ENCODE assay signal across 8 cellular contexts in the genomic region with DNA sequence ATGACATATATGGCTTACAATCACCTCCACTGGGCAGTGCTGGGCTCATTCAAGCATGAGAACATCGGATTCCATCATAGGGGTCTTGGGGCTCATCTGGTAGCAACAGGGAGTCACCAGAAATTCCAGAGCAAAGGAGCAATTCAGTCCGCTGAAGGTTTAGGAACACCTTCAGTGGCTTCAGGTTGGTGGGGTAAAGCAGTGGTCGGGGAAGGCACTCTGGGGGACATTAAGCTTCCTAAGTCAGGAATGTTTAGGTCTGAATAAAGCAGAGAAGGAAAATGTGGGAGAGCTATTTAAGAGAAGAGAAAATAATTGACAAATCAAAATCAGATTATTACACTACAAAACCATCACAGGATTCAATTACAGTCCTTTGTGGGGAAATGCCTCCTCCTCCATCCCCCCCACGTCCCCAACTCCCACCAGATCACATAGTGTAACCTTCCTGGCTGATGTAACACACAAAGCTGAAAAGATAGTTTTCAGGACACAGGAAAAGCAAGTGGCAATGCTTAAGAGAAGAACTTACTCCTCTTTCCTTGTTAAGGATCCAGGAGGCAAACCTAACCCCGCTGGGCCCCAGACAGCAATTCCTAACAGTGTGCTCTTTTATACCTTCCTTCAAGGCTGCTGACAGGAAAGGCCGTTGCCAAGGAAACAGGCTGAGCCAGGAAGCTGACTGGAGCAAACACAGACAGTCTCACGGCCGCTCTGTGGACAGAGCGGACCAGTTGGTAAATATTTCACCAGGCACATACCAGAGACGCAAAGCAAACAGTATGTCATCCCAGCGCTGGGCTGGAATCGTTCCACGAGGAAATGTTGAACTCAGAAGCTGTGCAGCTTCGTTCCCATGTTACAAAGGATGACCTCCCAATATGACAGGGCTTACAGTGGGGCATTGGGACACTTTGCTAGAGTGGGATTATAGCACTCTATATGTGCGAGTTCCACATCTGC. TPM values are rescaled to one million over a fixed set of nuclear protein-coding genes. Genes with fewer than 3 reads are reported as not detected.
DNase-seq lines count a peak whose midpoint lies in the region; ATAC-seq and TF ChIP-seq lines count a peak whose summit lies in the region.

No MANE protein-coding gene starts in this region.

- TF ChIP-seq CTCF in BJ (IDR thresholded peaks at IDR 0.05; ENCODE audit: insufficient read depth, low read depth, low read length) (no peak), RWPE2 (IDR thresholded peaks at IDR 0.05; ENCODE audit: poor library complexity, severe bottlenecking) (no peak), mucosa of descending colon (IDR thresholded peaks at IDR 0.05) (no peak)

- H3K27me3 ChIP-seq in BJ (ENCODE audit: control insufficient read depth, insufficient read depth, low read length): no peaks in the 10 kb centered on the region
- H3K27me3 ChIP-seq in RWPE2 (ENCODE audit: insufficient read depth, poor library complexity, severe bottlenecking): no peaks in the 10 kb centered on the region
- H3K27me3 ChIP-seq in esophagus (ENCODE audit: control insufficient read depth in 1 of 2, insufficient read depth in 2 of 2, low read length in 2 of 2): no peaks in the 10 kb centered on the region

- peak; percentile 60 for ATAC-seq in HG02981 (IDR thresholded peaks at IDR 0.05; ENCODE audit: unreplicated experiment)
- peak; percentile 99 for ATAC-seq in RWPE2 (ENCODE audit: low read depth)
- peak; percentile 99 for ATAC-seq in mucosa of descending colon
- ATAC-seq in GM21528 (IDR thresholded peaks at IDR 0.05; ENCODE audit: low FRiP score, unreplicated experiment): no peak

- H3K4me1 ChIP-seq in RWPE2 (ENCODE audit: insufficient read depth, poor library complexity, severe bottlenecking) (peaks cover 32% of the 10 kb centered on the region), esophagus (ENCODE audit: control insufficient read depth in 2 of 2, insufficient read depth in 2 of 2, low read length in 1 of 2) (peaks cover 0 to 2% of the 10 kb centered on the region in 2 donors), mucosa of descending colon (ENCODE audit: low read depth) (peaks cover 10% of the 10 kb centered on the region)

- 24 to 28% methylated on average over 15 of the region's 15 CpGs for WGBS in esophagus, 2 donors

- H3K36me3 ChIP-seq in BJ (ENCODE audit: control insufficient read depth, insufficient read depth, low read length): no peaks in the 10 kb centered on the region
- H3K36me3 ChIP-seq in RWPE2 (ENCODE audit: low read depth): no peaks in the 10 kb centered on the region
- H3K36me3 ChIP-seq in esophagus (ENCODE audit: control insufficient read depth in 2 of 2, insufficient read depth in 2 of 2, low read length in 1 of 2): no peaks in the 10 kb centered on the region
- H3K36me3 ChIP-seq in mucosa of descending colon (ENCODE audit: low read depth): no peaks in the 10 kb centered on the region

- CTCF ChIA-PET in BJ (lab: Yijun Ruan, JAX): interaction anchor here (0.7 to 5.3 kb wide), 10 partner anchors 8 to 177 kb away, joined by 3 to 44 read pairs (median 4); a partner anchor contains a TSS

- intact Hi-C loops in mucosa of descending colon (cut with DNase I, micrococcal nuclease): loop anchor here (5.0 to 10.0 kb wide), 2 partner anchors 61 to 178 kb away; a partner anchor contains a TSS

- DNase-seq in BJ (ENCODE audit: low read depth) (peak; percentile 99), RWPE2 (ENCODE audit: low spot score) (peak; percentile 95), mucosa of descending colon (peak; percentile 86 to 91 (median 90)), T-helper 9 cell (no peak), SKM-1 (lab: John Stamatoyannopoulos, UW; ENCODE audit: unreplicated experiment) (no peak)

- H3K9me3 ChIP-seq in RWPE2 (ENCODE audit: severe bottlenecking): no peaks in the 10 kb centered on the region
- no peaks in the 10 kb centered on the region for H3K9me3 ChIP-seq in esophagus (ENCODE audit: control insufficient read depth in 2 of 2, insufficient read depth in 1 of 2, low read depth in 1 of 2, low read length in 1 of 2)
- H3K9me3 ChIP-seq in mucosa of descending colon: no peaks in the 10 kb centered on the region

- H3K27ac ChIP-seq in RWPE2 (ENCODE audit: poor library complexity, severe bottlenecking) (peak overlapping the region; percentile 80), esophagus (ENCODE audit: low read depth in 2 of 2, low read length in 1 of 2) (peak overlapping the region; percentile 54 to 71)

- POLR2A ChIA-PET in BJ (lab: Charles Lee): interaction anchor here (0.5 to 1.2 kb wide), 4 partner anchors 57 to 485 kb away, joined by 3 to 4 read pairs (median 3); a partner anchor contains a TSS

- H3K4me3 ChIP-seq in BJ (ENCODE audit: low read depth, low read length) (no peak overlapping the region), RWPE2 (ENCODE audit: severe bottlenecking) (no peak overlapping the region), esophagus (ENCODE audit: low read depth in 1 of 2, low read length in 2 of 2) (no peak overlapping the region), mucosa of descending colon (no peak overlapping the region)

RNA-seq across cellular contexts. Expression of a gene that starts 57.5 kb away (rescaled TPM):
- polyA plus RNA-seq in BJ (2011; rRNA removed) (157 and 168 TPM in 2 replicates), esophagus (10 to 100 TPM; 17.2 to 21.2 TPM)
- 62.4 and 83.3 TPM in 2 replicates for polyA minus RNA-seq in BJ (2011; rRNA and poly(A)+ RNA removed)
- total RNA-seq in mucosa of descending colon: 1 to 10 TPM; 5.1 to 9.7 (median 7.2) TPM

Comparison
In these comparisons a context has a peak if more than half of its experiments do, and no peak if none do; other contexts are left out.
1. DNase-seq: peak in BJ (single experiment), RWPE2 (single experiment) and mucosa of descending colon (3 of 3); none in T-helper 9 cell (single experiment) and SKM-1 (single experiment).